Comparison of ENCODE assay signal across 13 cellular contexts in genomic region chr7:107971613-107972012, GRCh38. TPM values are rescaled to one million over a fixed set of nuclear protein-coding genes. Genes with fewer than 3 reads are reported as not detected.
DNase-seq lines count a peak whose midpoint lies in the region; ATAC-seq and TF ChIP-seq lines count a peak whose summit lies in the region.
"Had no signal": no experiment of that assay in that cellular context is flagged by ENCODE, and none has a peak within 500 bp of the region (broad histone marks: within the 10 kb centered on the region; RNA-seq: fewer than 3 reads in every experiment).

No MANE protein-coding gene starts in this region.

- H3K27me3 ChIP-seq in thoracic aorta (replicated peaks; ENCODE audit: insufficient read depth), result no peaks in the 10 kb centered on the region

- ATAC-seq in thoracic aorta (ENCODE audit: insufficient number of reproducible peaks, low FRiP score, low read depth), result peak; percentile 3
- ATAC-seq in GM21528 (IDR thresholded peaks at IDR 0.05; ENCODE audit: low FRiP score, unreplicated experiment), result no peak
- ATAC-seq: activated T-cell treated with anti-CD3 and anti-CD28 coated beads, Interleukin-2, amount 50 U/mL, for 4 hours; GM12878 had no signal

- H3K27ac ChIP-seq in epithelial cell of prostate, result peak overlapping the region; percentile 83
- H3K27ac ChIP-seq in thoracic aorta, result peak overlapping the region; percentile 70 to 81

- DNase-seq in RPMI7951 (ENCODE audit: low read depth), result peak; percentile 16
- DNase-seq in epithelial cell of prostate (ENCODE audit: low read depth, low spot score), result no peak
- DNase-seq in mesothelial cell of epicardium (ENCODE audit: low spot score in 2 of 2, unreplicated experiment in 2 of 2), result no peak
- DNase-seq in thoracic aorta (ENCODE audit: low spot score), result no peak
- DNase-seq in superior temporal gyrus (ENCODE audit: extremely low spot score), result no peak
- no peak for DNase-seq in 8988T
- no peak for DNase-seq in T-helper 2 cell
- DNase-seq: activated T-cell treated with anti-CD3 and anti-CD28 coated beads, Interleukin-2, amount 50 U/mL, for 4 hours; cerebellar nuclear complex; NCI-H510A had no signal

- TF ChIP-seq CTCF in mesothelial cell of epicardium (IDR thresholded peaks at IDR 0.05; ENCODE audit: unreplicated experiment) (no peak), thoracic aorta (IDR thresholded peaks at IDR 0.05) (no peak)

- H3K9me3 ChIP-seq in thoracic aorta, result peaks cover 9% of the 10 kb centered on the region

- no peak overlapping the region for H3K4me3 Mint-ChIP-seq in mesothelial cell of epicardium
- H3K4me3 Mint-ChIP-seq: activated T-cell treated with anti-CD3 and anti-CD28 coated beads, Interleukin-2, amount 50 U/mL, for 4 hours; IgD-negative memory B cell had no signal

- peaks cover 25 to 51% of the 10 kb centered on the region in 2 donors for H3K4me1 ChIP-seq in thoracic aorta (ENCODE audit: control insufficient read depth in 1 of 2, low read depth in 2 of 2)

- peak overlapping the region; percentile 95 for H3K27ac Mint-ChIP-seq in mesothelial cell of epicardium
- H3K27ac Mint-ChIP-seq: IgD-negative memory B cell had no signal

- no peaks in the 10 kb centered on the region for H3K9me3 Mint-ChIP-seq in mesothelial cell of epicardium
- H3K9me3 Mint-ChIP-seq: activated T-cell treated with anti-CD3 and anti-CD28 coated beads, Interleukin-2, amount 50 U/mL, for 4 hours; IgD-negative memory B cell had no signal

- peaks cover 33% of the 10 kb centered on the region for H3K4me1 Mint-ChIP-seq in mesothelial cell of epicardium
- H3K4me1 Mint-ChIP-seq: IgD-negative memory B cell had no signal

- no peak overlapping the region for H3K4me3 ChIP-seq in thoracic aorta
- H3K4me3 ChIP-seq: GM12878 had no signal

- H3K36me3 Mint-ChIP-seq in mesothelial cell of epicardium, result peaks cover 40% of the 10 kb centered on the region
- H3K36me3 Mint-ChIP-seq: IgD-negative memory B cell had no signal

- peaks cover 18% of the 10 kb centered on the region for H3K36me3 ChIP-seq in thoracic aorta

- H3K27me3 Mint-ChIP-seq in mesothelial cell of epicardium (ENCODE audit: low read depth), result no peaks in the 10 kb centered on the region

RNA-seq across cellular contexts. Expression of gene LAMB1, which starts 31.3 kb away (rescaled TPM):
- 147 and 157 TPM in 2 replicates for total RNA-seq in RPMI7951 (2014; rRNA removed; shearing (Covaris generic))
- total RNA-seq in mesothelial cell of epicardium (556 to 593 TPM (median 584 TPM) in 3 replicates), thoracic aorta (100 to 1,000 TPM; 144 to 296 TPM)
